In genomic region chr5:109739741-109740140, GRCh38 we compare ENCODE assay signal across 11 cellular contexts. TPM values are rescaled to one million over a fixed set of nuclear protein-coding genes. Genes with fewer than 3 reads are reported as not detected.
DNase-seq lines count a peak whose midpoint lies in the region; ATAC-seq lines count a peak whose summit lies in the region.
"Had no signal": no experiment of that assay in that cellular context is flagged by ENCODE, and none has a peak within 500 bp of the region (broad histone marks: within the 10 kb centered on the region; RNA-seq: fewer than 3 reads in every experiment).

No MANE protein-coding gene starts in this region.

- no peaks in the 10 kb centered on the region for H3K9me3 ChIP-seq in ectodermal cell (ENCODE audit: control insufficient read depth, low read length)
- H3K9me3 ChIP-seq: suprapubic skin had no signal

- WGBS in ectodermal cell, 2 experiments: 32% methylated on average over 1 of the region's 1 CpG

- H3K4me3 Mint-ChIP-seq in naive thymus-derived CD8-positive, alpha-beta T cell: peak overlapping the region in 2 of 10 donors; percentile 6 to 27
- H3K4me3 Mint-ChIP-seq: activated CD4-positive, alpha-beta T cell treated with anti-CD3 and anti-CD28 coated beads for 36 hours had no signal

- H3K4me1 Mint-ChIP-seq in naive thymus-derived CD8-positive, alpha-beta T cell: peaks cover 33 to 71% (median 67%) of the 10 kb centered on the region in 4 donors

- H3K36me3 ChIP-seq in ectodermal cell (ENCODE audit: control insufficient read depth, insufficient read depth, low read length): no peaks in the 10 kb centered on the region
- H3K36me3 ChIP-seq: suprapubic skin had no signal

- H3K27me3 Mint-ChIP-seq in naive thymus-derived CD8-positive, alpha-beta T cell: no peaks in the 10 kb centered on the region
- H3K27me3 Mint-ChIP-seq: activated CD4-positive, alpha-beta T cell treated with anti-CD3 and anti-CD28 coated beads for 36 hours had no signal

- in situ Hi-C loops in KBM-7 (cut with MboI; ENCODE audit: low pct_unique_long_range_greater_than_20kb, low sequenced_read_pairs): no loop called here

- peaks cover 0 to 9% (median 0%) of the 10 kb centered on the region in 9 donors for H3K9me3 Mint-ChIP-seq in naive thymus-derived CD8-positive, alpha-beta T cell

- H3K27ac ChIP-seq in ectodermal cell (ENCODE audit: insufficient read depth, low read depth, low read length, poor library complexity, severe bottlenecking): peak overlapping the region; percentile 62
- H3K27ac ChIP-seq: suprapubic skin had no signal

- POLR2A ChIA-PET in naive thymus-derived CD8-positive, alpha-beta T cell (lab: Charles Lee): no interaction called here

- peak overlapping the region in 8 of 10 donors; percentile 20 to 81 (median 51) for H3K27ac Mint-ChIP-seq in naive thymus-derived CD8-positive, alpha-beta T cell
- H3K27ac Mint-ChIP-seq: activated CD4-positive, alpha-beta T cell treated with anti-CD3 and anti-CD28 coated beads for 36 hours had no signal

- H3K27me3 ChIP-seq in ectodermal cell (ENCODE audit: control insufficient read depth, insufficient read depth, low read length, poor library complexity, severe bottlenecking): no peaks in the 10 kb centered on the region
- H3K27me3 ChIP-seq: suprapubic skin had no signal

- H3K4me3 ChIP-seq in ectodermal cell (ENCODE audit: insufficient read depth, low read depth, low read length): no peak overlapping the region
- H3K4me3 ChIP-seq: suprapubic skin had no signal

- peaks cover 6 to 81% (median 38%) of the 10 kb centered on the region in 3 donors for H3K36me3 Mint-ChIP-seq in naive thymus-derived CD8-positive, alpha-beta T cell

- DNase-seq in GM03348 (ENCODE audit: low spot score): peak; percentile 17
- peak; percentile 92 for DNase-seq in NCI-H69 (lab: John Stamatoyannopoulos, UW)
- DNase-seq in naive thymus-derived CD8-positive, alpha-beta T cell: no peak
- no peak for DNase-seq in KBM-7
- DNase-seq in HPDE6-E6E7 (ENCODE audit: extremely low spot score): no peak
- DNase-seq in HuH-7.5 (ENCODE audit: low spot score): no peak
- DNase-seq in DMS114 treated with DMSO at 0.1 percent for 48 hours (lab: John Stamatoyannopoulos, UW; ENCODE audit: unreplicated experiment): no peak
- DNase-seq: NCI-H146 had no signal

- peaks cover 48% of the 10 kb centered on the region for H3K4me1 ChIP-seq in ectodermal cell (ENCODE audit: control insufficient read depth, insufficient read depth, low read length)

- no peak for ATAC-seq in naive thymus-derived CD8-positive, alpha-beta T cell

RNA-seq across cellular contexts. Expression of gene MAN2A1, which starts 50.0 kb away (rescaled TPM):
- polyA plus RNA-seq in ectodermal cell (2013, experiment 1 of 4): 75.7 TPM
- polyA plus RNA-seq in ectodermal cell (2013, experiment 2 of 4): 78.7 TPM
- 65.2 TPM for polyA plus RNA-seq in ectodermal cell (2013, experiment 3 of 4)
- 70.4 TPM for polyA plus RNA-seq in ectodermal cell (2013, experiment 4 of 4)
- total RNA-seq in naive thymus-derived CD8-positive, alpha-beta T cell: 10 to 100 TPM; 80.3 to 83.9 TPM
- polyA plus RNA-seq in naive thymus-derived CD8-positive, alpha-beta T cell: 10 to 100 TPM; 17.5 to 20.7 (median 20.2) TPM

Comparison
In these comparisons a context has a peak if more than half of its experiments do, and no peak if none do; other contexts are left out.
1. DNase-seq: peak in GM03348 (single experiment) and NCI-H69 (single experiment); none in naive thymus-derived CD8-positive, alpha-beta T cell (0 of 10), KBM-7 (single experiment), HPDE6-E6E7 (single experiment), HuH-7.5 (single experiment) and DMS114 treated with DMSO at 0.1 percent for 48 hours (single experiment).